In the genomic region with DNA sequence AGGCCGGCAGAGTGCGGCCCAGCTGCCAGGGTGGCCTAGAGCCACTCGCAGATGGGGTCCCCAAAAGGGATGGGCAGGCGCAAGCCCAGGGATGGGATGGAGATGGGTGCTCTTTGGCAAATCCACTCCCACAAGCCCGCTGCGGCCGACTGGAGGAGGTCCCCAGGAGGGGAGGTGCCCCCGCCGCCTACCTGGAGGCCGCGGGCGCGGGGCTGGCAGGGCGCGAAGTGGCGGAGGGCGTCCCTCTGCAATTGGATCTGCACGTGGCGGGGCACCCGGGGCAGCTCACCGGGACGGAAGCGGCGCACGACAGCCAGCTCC, we compare ENCODE assay signal across 8 cellular contexts. TPM values are rescaled to one million over a fixed set of nuclear protein-coding genes. Genes with fewer than 3 reads are reported as not detected.
DNase-seq lines count a peak whose midpoint lies in the region; ATAC-seq lines count a peak whose summit lies in the region.

No MANE protein-coding gene starts in this region.

- H3K9me3 ChIP-seq in iPS-20b (ENCODE audit: insufficient read depth, low read depth, low read length), result no peaks in the 10 kb centered on the region

- H3K27me3 Mint-ChIP-seq in activated T-cell treated with anti-CD3 and anti-CD28 coated beads, Interleukin-2, amount 50 U/mL, for 72 hours (ENCODE audit: low read depth), result peaks cover 20% of the 10 kb centered on the region

- no peak overlapping the region for H3K27ac ChIP-seq in iPS-20b (ENCODE audit: low read length)
- H3K27ac ChIP-seq in substantia nigra (ENCODE audit: low read depth, low read length, poor library complexity, severe bottlenecking), result peak overlapping the region; percentile 97

- ATAC-seq in activated T-cell treated with anti-CD3 and anti-CD28 coated beads, Interleukin-2, amount 50 U/mL, for 72 hours (replicated peaks in 1 of 2), result peak; percentile 29 to 33
- ATAC-seq in HG03103 (IDR thresholded peaks at IDR 0.05; ENCODE audit: low read depth, unreplicated experiment), result peak; percentile 4
- ATAC-seq in activated naive CD4-positive, alpha-beta T cell treated with anti-CD3 and anti-CD28 coated beads, Interleukin-2, amount 50 U/mL, for 72 hours, result peak; percentile 18 to 28

- DNase-seq in activated T-cell treated with anti-CD3 and anti-CD28 coated beads, Interleukin-2, amount 50 U/mL, for 72 hours, result no peak
- DNase-seq in activated T-cell treated with anti-CD3 and anti-CD28 coated beads for 4 hours (no peak), substantia nigra (lab: John Stamatoyannopoulos, UW) (peak in 2 of 49 donors; percentile 62 to 91), NCI-H1694 treated with DMSO at 0.1 percent for 48 hours (lab: John Stamatoyannopoulos, UW) (no peak), DMS53 treated with DMSO at 0.1 percent for 48 hours (lab: John Stamatoyannopoulos, UW; ENCODE audit: unreplicated experiment) (no peak)
- no peak for DNase-seq in activated naive CD4-positive, alpha-beta T cell treated with anti-CD3 and anti-CD28 coated beads, Interleukin-2, amount 50 U/mL, for 72 hours (ENCODE audit: low spot score in 2 of 2)

- peaks cover 1% of the 10 kb centered on the region in 2 donors for H3K36me3 Mint-ChIP-seq in activated T-cell treated with anti-CD3 and anti-CD28 coated beads, Interleukin-2, amount 50 U/mL, for 72 hours (ENCODE audit: insufficient read depth in 2 of 2)
- peaks cover 6 to 16% of the 10 kb centered on the region in 2 donors for H3K36me3 Mint-ChIP-seq in activated naive CD4-positive, alpha-beta T cell treated with anti-CD3 and anti-CD28 coated beads, Interleukin-2, amount 50 U/mL, for 72 hours

- H3K4me1 Mint-ChIP-seq in activated T-cell treated with anti-CD3 and anti-CD28 coated beads, Interleukin-2, amount 50 U/mL, for 72 hours (ENCODE audit: low read depth), result peaks cover 28% of the 10 kb centered on the region

- peak overlapping the region; percentile 72 for H3K4me3 ChIP-seq in iPS-20b (ENCODE audit: low read length)

- H3K9ac ChIP-seq in iPS-20b (ENCODE audit: low read depth, low read length), result peak overlapping the region; percentile 78; the same call in 1 of the 2 replicates

- H3K36me3 ChIP-seq in iPS-20b (ENCODE audit: insufficient read depth, low read depth, low read length), result no peaks in the 10 kb centered on the region

- H3K4me3 Mint-ChIP-seq in activated T-cell treated with anti-CD3 and anti-CD28 coated beads, Interleukin-2, amount 50 U/mL, for 72 hours, result peak overlapping the region; percentile 91 to 100

- no peaks in the 10 kb centered on the region for H3K9me3 Mint-ChIP-seq in activated T-cell treated with anti-CD3 and anti-CD28 coated beads, Interleukin-2, amount 50 U/mL, for 72 hours
- no peaks in the 10 kb centered on the region for H3K9me3 Mint-ChIP-seq in activated naive CD4-positive, alpha-beta T cell treated with anti-CD3 and anti-CD28 coated beads, Interleukin-2, amount 50 U/mL, for 72 hours

- peaks cover 4% of the 10 kb centered on the region; the same call in 1 of the 2 replicates for H3K4me1 ChIP-seq in iPS-20b (ENCODE audit: insufficient read depth, low read length)

- H3K27ac Mint-ChIP-seq in activated T-cell treated with anti-CD3 and anti-CD28 coated beads, Interleukin-2, amount 50 U/mL, for 72 hours, result peak overlapping the region; percentile 93
- H3K27ac Mint-ChIP-seq in activated naive CD4-positive, alpha-beta T cell treated with anti-CD3 and anti-CD28 coated beads, Interleukin-2, amount 50 U/mL, for 72 hours, result peak overlapping the region; percentile 97

- H3K27me3 ChIP-seq in iPS-20b (ENCODE audit: insufficient read depth, low read length), result peaks cover 59% of the 10 kb centered on the region

RNA-seq across cellular contexts. Expression of a gene that starts 0.7 kb away (rescaled TPM):
- total RNA-seq in activated T-cell treated with anti-CD3 and anti-CD28 coated beads, Interleukin-2, amount 50 U/mL, for 72 hours, result 10 to 100 TPM; 30.2 to 37.4 TPM
- 10 to 100 TPM; 26.6 to 49.8 TPM for total RNA-seq in activated naive CD4-positive, alpha-beta T cell treated with anti-CD3 and anti-CD28 coated beads, Interleukin-2, amount 50 U/mL, for 72 hours

RNA-seq across cellular contexts. Expression of a gene that starts 4.7 kb away (rescaled TPM):
- total RNA-seq in activated T-cell treated with anti-CD3 and anti-CD28 coated beads, Interleukin-2, amount 50 U/mL, for 72 hours, result 1 to 10 TPM; 2.7 to 3.2 TPM
- 1 to 10 TPM; 1.7 to 2.3 TPM for total RNA-seq in activated naive CD4-positive, alpha-beta T cell treated with anti-CD3 and anti-CD28 coated beads, Interleukin-2, amount 50 U/mL, for 72 hours

RNA-seq across cellular contexts. Expression of a gene that starts 16.0 kb away (rescaled TPM):
- 10 to 100 TPM; 11.8 to 12.6 TPM for total RNA-seq in activated T-cell treated with anti-CD3 and anti-CD28 coated beads, Interleukin-2, amount 50 U/mL, for 72 hours
- total RNA-seq in activated naive CD4-positive, alpha-beta T cell treated with anti-CD3 and anti-CD28 coated beads, Interleukin-2, amount 50 U/mL, for 72 hours, result 10 to 100 TPM in 1 of 2 donors, 1 to 10 TPM in 1; 6.4 to 15.1 TPM

RNA-seq across cellular contexts. Expression of a gene that starts 19.3 kb away (rescaled TPM):
- 100 to 1,000 TPM; 188 to 189 TPM for total RNA-seq in activated T-cell treated with anti-CD3 and anti-CD28 coated beads, Interleukin-2, amount 50 U/mL, for 72 hours
- total RNA-seq in activated naive CD4-positive, alpha-beta T cell treated with anti-CD3 and anti-CD28 coated beads, Interleukin-2, amount 50 U/mL, for 72 hours, result 100 to 1,000 TPM; 232 to 242 TPM

RNA-seq across cellular contexts. Expression of a gene that starts 50.8 kb away (rescaled TPM):
- total RNA-seq in activated T-cell treated with anti-CD3 and anti-CD28 coated beads, Interleukin-2, amount 50 U/mL, for 72 hours, result 1 to 10 TPM; 6.3 to 8.6 TPM
- 1 to 10 TPM; 7.4 to 8.8 TPM for total RNA-seq in activated naive CD4-positive, alpha-beta T cell treated with anti-CD3 and anti-CD28 coated beads, Interleukin-2, amount 50 U/mL, for 72 hours
